8 cellular contexts compared by ENCODE assay signal in genomic region chr5:157731272-157732129, GRCh38. TPM values are rescaled to one million over a fixed set of nuclear protein-coding genes. Genes with fewer than 3 reads are reported as not detected.
DNase-seq lines count a peak whose midpoint lies in the region; ATAC-seq and TF ChIP-seq lines count a peak whose summit lies in the region.

Gene THG1L, plus strand, starts transcription at chr5:157731420. Its CDS starts 21 bp downstream, at chr5:157731441.

- H3K27ac ChIP-seq in angular gyrus (ENCODE audit: low read depth, low read length), result peak within 1 kb of the TSS; percentile 95
- peak within 1 kb of the TSS; percentile 90 for H3K27ac ChIP-seq in psoas muscle
- H3K27ac ChIP-seq in uterus, result peak within 1 kb of the TSS; percentile 93 to 97

- peaks cover 0 to 36% of the 10 kb centered on the region in 2 donors for H3K36me3 ChIP-seq in psoas muscle (ENCODE audit: insufficient read depth in 1 of 2, low read depth in 1 of 2)
- H3K36me3 ChIP-seq in uterus, result no peaks in the 10 kb centered on the region

- 1 to 2% (median 1%) methylated on average over 46 to 47 of the region's 47 CpGs for WGBS in psoas muscle, 3 donors

- H3K27me3 ChIP-seq in psoas muscle (ENCODE audit: insufficient read depth in 3 of 3, low read length in 2 of 3) (no peaks in the 10 kb centered on the region), uterus (no peaks in the 10 kb centered on the region)

- no peaks in the 10 kb centered on the region for H3K9me3 ChIP-seq in psoas muscle
- no peaks in the 10 kb centered on the region for H3K9me3 ChIP-seq in uterus

- peak within 1 kb of the TSS; percentile 78 for H3K4me3 ChIP-seq in psoas muscle
- peak within 1 kb of the TSS; percentile 73 to 80 for H3K4me3 ChIP-seq in uterus

- TF ChIP-seq POLR2A in uterus (IDR thresholded peaks at IDR 0.05), result peak in 1 of 2 donors; percentile 67

- DNase-seq in NCI-H187 (lab: John Stamatoyannopoulos, UW), result peak; percentile 91 to 96
- DNase-seq in T-helper 2 cell, result peak; percentile 90 to 99 (median 95)
- peak; percentile 98 for DNase-seq in left ventricle myocardium superior
- DNase-seq in psoas muscle, result peak; percentile 98
- DNase-seq in uterus, result peak; percentile 98 to 99

- intact Hi-C loops in left ventricle myocardium superior (cut with micrococcal nuclease) (no loop called here), psoas muscle (cut with DNase I) (no loop called here), uterus (cut with DNase I; ENCODE audit: low total_unique reads) (loop anchor here (10.0 kb wide), 1 partner anchor 397 kb away; no protein-coding TSS in a partner anchor)

- ATAC-seq in GM18498 (IDR thresholded peaks at IDR 0.05; ENCODE audit: unreplicated experiment), result peak; percentile 97
- peak; percentile 90 for ATAC-seq in HG02938 (IDR thresholded peaks at IDR 0.05; ENCODE audit: unreplicated experiment)
- ATAC-seq in left ventricle myocardium superior, result peak; percentile 100
- peak; percentile 99 to 100 (median 100) for ATAC-seq in psoas muscle

- TF ChIP-seq CTCF in psoas muscle (IDR thresholded peaks at IDR 0.05), result no peak
- peak in 2 of 4 experiments; percentile 14 to 21 for TF ChIP-seq CTCF in uterus (IDR thresholded peaks at IDR 0.05)

- H3K4me1 ChIP-seq in psoas muscle (peaks cover 3% of the 10 kb centered on the region), uterus (no peaks in the 10 kb centered on the region)

RNA-seq across cellular contexts. Expression of gene THG1L, which starts in this region (rescaled TPM):
- total RNA-seq in left ventricle myocardium superior (5.3 TPM), psoas muscle (1 to 10 TPM; 5.7 to 6.7 (median 6.5) TPM), uterus (10 to 100 TPM in 3 of 4 donors, 1 to 10 TPM in 1; 6.5 to 29.2 (median 19.6) TPM)
- polyA plus RNA-seq in psoas muscle, result 1 to 10 TPM; 3.0 to 4.1 (median 3.8) TPM

Comparison
In these comparisons a context has a peak if more than half of its experiments do, and no peak if none do; other contexts are left out.
1. Peak in every context shown above with its lines: DNase-seq, ATAC-seq, H3K4me3 ChIP-seq and H3K27ac ChIP-seq.